ENCODE assay signal across 8 cellular contexts in genomic region chr5:113487779-113488644, GRCh38. TPM values are rescaled to one million over a fixed set of nuclear protein-coding genes. Genes with fewer than 3 reads are reported as not detected.
DNase-seq lines count a peak whose midpoint lies in the region; ATAC-seq and TF ChIP-seq lines count a peak whose summit lies in the region.

TSS of gene MCC (minus strand) at chr5:113488453.

- H3K4me3 Mint-ChIP-seq in T-helper 1 cell treated with Interleukin-12 subunit alpha and Interleukin-12 subunit beta and Interleukin-4 antibody, amounts not matched to agents 30 μg/mL and 1 μg/mL, for 36 hours: peak within 1 kb of the TSS; percentile 68
- H3K4me3 Mint-ChIP-seq in central memory CD8-positive, alpha-beta T cell: peak within 1 kb of the TSS; percentile 66

- H3K27me3 ChIP-seq in gastrocnemius medialis: peaks cover 26 to 48% (median 29%) of the 10 kb centered on the region in 3 donors

- ATAC-seq in central memory CD8-positive, alpha-beta T cell (replicated peaks; ENCODE audit: extremely low read depth, poor library complexity, severe bottlenecking): peak; percentile 41
- ATAC-seq in gastrocnemius medialis: peak; percentile 19 to 44
- ATAC-seq in GM21381 (IDR thresholded peaks at IDR 0.05; ENCODE audit: unreplicated experiment): no peak

- TF ChIP-seq CTCF in gastrocnemius medialis (IDR thresholded peaks at IDR 0.05 in 4 of 5, conservative IDR thresholded peaks at IDR 0.05 in 1 of 5): no peak

- H3K36me3 ChIP-seq in gastrocnemius medialis: no peaks in the 10 kb centered on the region

- H3K36me3 Mint-ChIP-seq in T-helper 1 cell treated with Interleukin-12 subunit alpha and Interleukin-12 subunit beta and Interleukin-4 antibody, amounts not matched to agents 30 μg/mL and 1 μg/mL, for 36 hours (ENCODE audit: low read depth): peaks cover 9% of the 10 kb centered on the region
- H3K36me3 Mint-ChIP-seq in central memory CD8-positive, alpha-beta T cell (ENCODE audit: insufficient read depth): no peaks in the 10 kb centered on the region

- no peak within 1 kb of the TSS for H3K27ac Mint-ChIP-seq in T-helper 1 cell treated with Interleukin-12 subunit alpha and Interleukin-12 subunit beta and Interleukin-4 antibody, amounts not matched to agents 30 μg/mL and 1 μg/mL, for 36 hours
- no peak within 1 kb of the TSS for H3K27ac Mint-ChIP-seq in central memory CD8-positive, alpha-beta T cell (ENCODE audit: low read depth)

- TF ChIP-seq POLR2A in gastrocnemius medialis (IDR thresholded peaks at IDR 0.05): no peak

- in situ Hi-C loops in KBM-7 (cut with MboI; ENCODE audit: low pct_unique_long_range_greater_than_20kb, low sequenced_read_pairs): no loop called here
- in situ Hi-C loops in gastrocnemius medialis (cut with MboI; ENCODE audit: low sequenced_read_pairs in 4 of 4): no loop called here

- H3K4me3 ChIP-seq in gastrocnemius medialis: peak within 1 kb of the TSS; percentile 55 to 66 (median 56)

- peaks cover 79% of the 10 kb centered on the region for H3K27me3 Mint-ChIP-seq in T-helper 1 cell treated with Interleukin-12 subunit alpha and Interleukin-12 subunit beta and Interleukin-4 antibody, amounts not matched to agents 30 μg/mL and 1 μg/mL, for 36 hours (ENCODE audit: low read depth)
- peaks cover 97% of the 10 kb centered on the region for H3K27me3 Mint-ChIP-seq in central memory CD8-positive, alpha-beta T cell

- intact Hi-C loops in gastrocnemius medialis (cut with DNase I; ENCODE audit: low total_unique reads): no loop called here

- peaks cover 20% of the 10 kb centered on the region for H3K4me1 Mint-ChIP-seq in T-helper 1 cell treated with Interleukin-12 subunit alpha and Interleukin-12 subunit beta and Interleukin-4 antibody, amounts not matched to agents 30 μg/mL and 1 μg/mL, for 36 hours (ENCODE audit: low read depth)
- peaks cover 20% of the 10 kb centered on the region for H3K4me1 Mint-ChIP-seq in central memory CD8-positive, alpha-beta T cell

- peaks cover 21% of the 10 kb centered on the region for H3K9me3 Mint-ChIP-seq in T-helper 1 cell treated with Interleukin-12 subunit alpha and Interleukin-12 subunit beta and Interleukin-4 antibody, amounts not matched to agents 30 μg/mL and 1 μg/mL, for 36 hours
- peaks cover 15% of the 10 kb centered on the region for H3K9me3 Mint-ChIP-seq in central memory CD8-positive, alpha-beta T cell

- DNase-seq in GM04503 (ENCODE audit: low read depth): peak; percentile 56
- peak; percentile 13 for DNase-seq in KBM-7
- DNase-seq in central memory CD8-positive, alpha-beta T cell (ENCODE audit: low spot score in 2 of 2): no peak
- DNase-seq in iPS-NIHi7 (ENCODE audit: extremely low spot score): peak; percentile 95
- DNase-seq in gastrocnemius medialis: peak; percentile 14 to 19
- no peak for DNase-seq in NCI-H2107 (lab: John Stamatoyannopoulos, UW)

- no peak within 1 kb of the TSS for H3K27ac ChIP-seq in gastrocnemius medialis

- H3K4me1 ChIP-seq in gastrocnemius medialis: peaks cover 8 to 9% of the 10 kb centered on the region in 2 donors

- H3K9me3 ChIP-seq in gastrocnemius medialis: peaks cover 0 to 12% (median 0%) of the 10 kb centered on the region in 3 donors

RNA-seq across cellular contexts. Expression of gene MCC, which starts in this region (rescaled TPM):
- total RNA-seq in gastrocnemius medialis: 10 to 100 TPM in 2 of 4 donors, 1 to 10 TPM in 2; 6.8 to 11.9 (median 9.0) TPM

Comparison
In these comparisons a context has a peak if more than half of its experiments do, and no peak if none do; other contexts are left out.
1. DNase-seq: peak in GM04503 (single experiment), KBM-7 (single experiment), iPS-NIHi7 (single experiment) and gastrocnemius medialis (2 of 2); none in central memory CD8-positive, alpha-beta T cell (0 of 2) and NCI-H2107 (single experiment).